ENCODE assay signal across 1 cellular context in genomic region chr12:69694123-69694522, GRCh38.
TF ChIP-seq lines count a peak whose summit lies in the region.

No MANE protein-coding gene starts in this region.

TF ChIP-seq in HepG2, 621 proteins besides CTCF, POLR2A, EP300 and RAD21 (continued from another document):
- TF ChIP-seq FOXK1 (CRISPR knock-in tag; IDR thresholded peaks at IDR 0.05; ENCODE audit: borderline replicate concordance, low read depth) (no peak), TBX2 (CRISPR knock-in tag; IDR thresholded peaks at IDR 0.05; ENCODE audit: borderline replicate concordance) (no peak), E2F5 (CRISPR knock-in tag; conservative IDR thresholded peaks at IDR 0.05) (no peak), ZBTB1 (CRISPR knock-in tag; IDR thresholded peaks at IDR 0.05; ENCODE audit: borderline replicate concordance) (no peak), ZBTB43 (CRISPR knock-in tag; conservative IDR thresholded peaks at IDR 0.05) (no peak)
